In genomic region chr10:27485368-27485767, GRCh38 we compare ENCODE assay signal across 29 cellular contexts.
"Had no signal": no experiment of that assay in that cellular context is flagged by ENCODE, and none has a peak within 500 bp of the region (broad histone marks: within the 10 kb centered on the region; RNA-seq: fewer than 3 reads in every experiment).

No MANE protein-coding gene starts in this region.

- H3K4me1 ChIP-seq: body of pancreas, Peyer's patch, SJSA1 had no signal

- H3K4me3 ChIP-seq: body of pancreas, K562, MG63, Peyer's patch, SJSA1 had no signal

- H3K27me3 ChIP-seq: body of pancreas, MG63, Peyer's patch, SJSA1 had no signal

- DNase-seq: activated CD4-positive, alpha-beta T cell treated with anti-CD3 and anti-CD28 coated beads for 36 hours; activated CD4-positive, alpha-beta T cell treated with anti-CD3 and anti-CD28 coated beads, Interleukin-2, amount 10 ng/mL, durations not matched to agents 7 days and 5 days; activated CD4-positive, alpha-beta T cell treated with anti-CD3 and anti-CD28 coated beads, Interleukin-2, amount 50 U/mL, for 48 hours; activated CD8-positive, alpha-beta T cell treated with anti-CD3 and anti-CD28 coated beads, Interleukin-2, amount 10 ng/mL, durations not matched to agents 7 days and 5 days; activated gamma-delta T cell; activated naive CD4-positive, alpha-beta T cell treated with Interleukin-2 at 50 U/mL for 16 hours; activated naive CD8-positive, alpha-beta T cell treated with anti-CD3 and anti-CD28 coated beads, Interleukin-2, amount 10 ng/mL, durations not matched to agents 7 days and 5 days; activated T-cell treated with anti-CD3 and anti-CD28 coated beads, Interleukin-2, amount 50 U/mL, for 24 hours; body of pancreas; IMR-90; MG63; NCI-H1048; NCI-H1105 treated with DMSO at 0.1 percent for 48 hours; NCI-H1436; NCI-H1694; NCI-H1930; NCI-H345; NCI-H524 treated with DMSO at 0.1 percent for 48 hours; NK-92 treated with Interleukin-12 subunit alpha and Interleukin-12 subunit beta, amount 100 ng/mL, for 24 hours; PC-3; Peyer's patch; RPMI8226; SHP77 treated with DMSO at 0.1 percent for 48 hours; SK-N-SH had no signal

- FAIRE-seq: astrocyte, bronchial epithelial cell, K562, TTC549 had no signal

- H3K36me3 ChIP-seq: MG63, Peyer's patch, SJSA1 had no signal

- H3K9me3 ChIP-seq: body of pancreas, MG63, Peyer's patch, SJSA1, SK-N-SH had no signal

- H3K27ac ChIP-seq: body of pancreas, SJSA1 had no signal

- H3K4me2 ChIP-seq: SK-N-SH had no signal

- H3K9ac ChIP-seq: SK-N-SH had no signal
